In genomic region chr14:19733893-19734292, GRCh38 we compare ENCODE assay signal across 20 cellular contexts. TPM values are rescaled to one million over a fixed set of nuclear protein-coding genes. Genes with fewer than 3 reads are reported as not detected.
"Had no signal": no experiment of that assay in that cellular context is flagged by ENCODE, and none has a peak within 500 bp of the region (broad histone marks: within the 10 kb centered on the region; RNA-seq: fewer than 3 reads in every experiment).

No MANE protein-coding gene starts in this region.

RNA-seq across cellular contexts. Expression of gene OR4Q3, which starts 9.5 kb away (rescaled TPM):
- total RNA-seq: cerebellum, dermis blood vessel endothelial cell, dorsolateral prefrontal cortex, endothelial cell of umbilical vein, epithelial cell of proximal tubule, esophagus squamous epithelium, gastrocnemius medialis, glomerular endothelial cell, heart right ventricle, kidney epithelial cell, left cardiac atrium, left lung, left ventricle myocardium superior, lower leg skin, lung, mammary epithelial cell, mononuclear cell, mucosa of gallbladder had no signal
- polyA plus RNA-seq: endothelial cell of umbilical vein, esophagus, heart right ventricle, keratinocyte, lung, mammary epithelial cell had no signal

RNA-seq across cellular contexts. Expression of gene OR11H2, which starts 20.2 kb away (rescaled TPM):
- total RNA-seq: cerebellum, dermis blood vessel endothelial cell, dorsolateral prefrontal cortex, endothelial cell of umbilical vein, epithelial cell of proximal tubule, esophagus squamous epithelium, gastrocnemius medialis, glomerular endothelial cell, heart right ventricle, kidney epithelial cell, left cardiac atrium, left lung, left ventricle myocardium superior, lower leg skin, lung, mammary epithelial cell, mononuclear cell, mucosa of gallbladder had no signal
- polyA plus RNA-seq: endothelial cell of umbilical vein, esophagus, heart right ventricle, keratinocyte, lung, mammary epithelial cell had no signal

RNA-seq across cellular contexts. Expression of gene OR4M1, which starts 39.4 kb away (rescaled TPM):
- total RNA-seq: cerebellum, dermis blood vessel endothelial cell, dorsolateral prefrontal cortex, endothelial cell of umbilical vein, epithelial cell of proximal tubule, esophagus squamous epithelium, gastrocnemius medialis, glomerular endothelial cell, heart right ventricle, kidney epithelial cell, left cardiac atrium, left lung, left ventricle myocardium superior, lower leg skin, lung, mammary epithelial cell, mucosa of gallbladder had no signal
- polyA plus RNA-seq: endothelial cell of umbilical vein, esophagus, heart right ventricle, keratinocyte, lung, mammary epithelial cell had no signal
